10 cellular contexts compared by ENCODE assay signal in the genomic region with DNA sequence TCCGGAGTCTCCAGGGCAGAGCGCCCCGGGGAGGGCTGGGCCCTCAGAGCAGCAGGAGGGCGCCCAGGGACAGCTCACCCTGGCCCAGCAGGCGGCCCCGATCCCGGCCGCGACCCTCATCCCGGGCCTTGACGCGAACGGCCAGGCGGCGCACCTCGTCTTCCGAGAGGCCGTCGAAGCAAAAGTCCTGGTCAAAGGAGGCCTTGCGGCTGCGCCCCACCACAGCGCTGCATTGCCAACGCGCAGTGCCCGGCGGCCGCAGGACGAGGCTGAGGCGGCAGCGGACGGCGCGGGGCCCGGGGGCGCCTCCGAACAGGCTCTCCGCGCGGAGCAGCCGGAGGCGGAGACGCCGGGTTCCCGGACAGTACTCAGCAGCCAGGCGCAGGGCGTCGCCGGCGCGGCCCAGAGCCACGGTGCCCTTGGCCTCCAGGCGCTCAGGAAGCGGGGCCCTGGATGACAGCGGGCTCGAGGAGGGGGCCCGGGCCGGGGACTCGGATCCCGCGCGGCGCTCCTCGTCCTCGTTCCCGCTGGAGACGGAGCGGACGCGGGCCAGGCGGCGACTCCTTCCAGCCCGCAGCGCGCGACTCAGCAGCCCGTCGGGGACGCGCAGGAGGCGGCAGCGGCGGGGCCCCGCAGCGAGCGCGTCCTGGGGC. TPM values are rescaled to one million over a fixed set of nuclear protein-coding genes. Genes with fewer than 3 reads are reported as not detected.
DNase-seq lines count a peak whose midpoint lies in the region; ATAC-seq lines count a peak whose summit lies in the region.
"Had no signal": no experiment of that assay in that cellular context is flagged by ENCODE, and none has a peak within 500 bp of the region (broad histone marks: within the 10 kb centered on the region; RNA-seq: fewer than 3 reads in every experiment).

No MANE protein-coding gene starts in this region.

- peaks cover 17% of the 10 kb centered on the region for H3K4me1 Mint-ChIP-seq in stimulated activated memory B cell treated with anti-CD40 and anti-IgM and Interleukin-4, amounts not matched to agents 10 μg/mL and 1 μg/mL and 100 μg/mL, for 72 hours

- H3K4me3 Mint-ChIP-seq in stimulated activated memory B cell treated with anti-CD40 and anti-IgM and Interleukin-4, amounts not matched to agents 10 μg/mL and 1 μg/mL and 100 μg/mL, for 72 hours: no peak overlapping the region

- H3K27me3 Mint-ChIP-seq in stimulated activated memory B cell treated with anti-CD40 and anti-IgM and Interleukin-4, amounts not matched to agents 10 μg/mL and 1 μg/mL and 100 μg/mL, for 72 hours: peaks cover 53% of the 10 kb centered on the region

- ATAC-seq in left colon (peak; percentile 54), HG03045 (IDR thresholded peaks at IDR 0.05; ENCODE audit: unreplicated experiment) (no peak), GM18861 (IDR thresholded peaks at IDR 0.05; ENCODE audit: unreplicated experiment) (no peak)
- peak; percentile 31 for ATAC-seq in stimulated activated memory B cell treated with anti-CD40 and anti-IgM and Interleukin-4, amounts not matched to agents 10 μg/mL and 1 μg/mL and 100 μg/mL, for 72 hours

- H3K36me3 Mint-ChIP-seq in stimulated activated memory B cell treated with anti-CD40 and anti-IgM and Interleukin-4, amounts not matched to agents 10 μg/mL and 1 μg/mL and 100 μg/mL, for 72 hours: no peaks in the 10 kb centered on the region

- intact Hi-C loops in left colon (cut with DNase I, micrococcal nuclease): no loop called here

- no peak overlapping the region for H3K27ac Mint-ChIP-seq in stimulated activated memory B cell treated with anti-CD40 and anti-IgM and Interleukin-4, amounts not matched to agents 10 μg/mL and 1 μg/mL and 100 μg/mL, for 72 hours

- no peaks in the 10 kb centered on the region for H3K9me3 Mint-ChIP-seq in stimulated activated memory B cell treated with anti-CD40 and anti-IgM and Interleukin-4, amounts not matched to agents 10 μg/mL and 1 μg/mL and 100 μg/mL, for 72 hours

- DNase-seq in NCI-H1417 (lab: John Stamatoyannopoulos, UW) (peak in 2 of 3 experiments; percentile 31 to 32), NCI-H1417 treated with DMSO at 0.1 percent for 48 hours (lab: John Stamatoyannopoulos, UW) (no peak), astrocyte of the hippocampus (ENCODE audit: low read depth, low spot score) (peak; percentile 25), left colon (peak in 1 of 2 donors; percentile 18), SHP77 (lab: John Stamatoyannopoulos, UW) (no peak)
- DNase-seq: effector CD4-positive, alpha-beta T cell; T-helper 9 cell had no signal

RNA-seq across cellular contexts. Expression of gene C2CD4B, which starts 1.1 kb away (rescaled TPM):
- 1 to 10 TPM; 1.7 to 2.8 TPM for total RNA-seq in left colon

Comparison
In these comparisons a context has a peak if more than half of its experiments do, and no peak if none do; other contexts are left out.
1. DNase-seq: peak in NCI-H1417 (2 of 3) and astrocyte of the hippocampus (single experiment); none in NCI-H1417 treated with DMSO at 0.1 percent for 48 hours (single experiment) and SHP77 (0 of 2).
2. ATAC-seq: peak in left colon (single experiment) and stimulated activated memory B cell treated with anti-CD40 and anti-IgM and Interleukin-4, amounts not matched to agents 10 μg/mL and 1 μg/mL and 100 μg/mL, for 72 hours (single experiment); none in HG03045 (single experiment) and GM18861 (single experiment).